ENCODE assay signal across 1 cellular context in the genomic region with DNA sequence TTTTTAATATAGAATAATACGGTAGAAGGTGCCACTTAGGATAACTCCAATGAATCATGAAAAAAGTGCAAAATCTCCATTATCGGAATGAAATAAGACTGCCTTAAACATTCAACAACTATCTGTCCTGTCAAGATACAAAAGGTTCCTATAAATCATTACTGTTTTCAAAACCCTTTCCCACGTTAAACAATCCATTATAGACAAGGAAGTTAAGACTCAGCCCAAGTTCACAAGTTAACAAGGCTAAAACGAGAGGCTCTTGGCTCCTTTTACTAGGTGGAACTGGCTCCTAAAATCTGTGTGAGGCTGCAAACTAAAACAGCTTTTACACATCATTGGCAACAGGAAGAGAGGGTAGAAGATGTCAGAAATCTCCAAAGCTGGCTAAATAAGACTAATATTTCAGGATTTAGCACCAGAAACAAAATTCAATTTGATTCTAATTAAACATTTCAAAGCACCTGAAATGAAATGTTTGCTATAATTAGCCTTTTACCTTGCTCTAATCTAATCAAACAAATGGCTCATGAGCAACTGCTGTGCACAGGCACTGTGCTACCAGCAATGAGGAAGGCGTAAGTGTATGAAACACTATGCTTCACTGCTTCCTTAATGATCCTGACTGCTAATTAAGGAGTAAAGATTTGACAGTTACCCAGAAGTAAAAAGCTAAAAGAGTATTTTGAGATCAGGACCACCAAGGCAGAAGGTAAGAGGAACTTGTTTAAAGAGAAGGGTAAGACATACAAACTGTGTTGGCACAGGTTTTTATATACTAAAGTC.
TF ChIP-seq lines count a peak whose summit lies in the region.

No MANE protein-coding gene starts in this region.

TF ChIP-seq in GM12878, 131 proteins besides CTCF, POLR2A, EP300 and RAD21 (continued from another document):
- TF ChIP-seq NBN (IDR thresholded peaks at IDR 0.05), result 0 out of 2 replicates have a peak, but pooled peaks have one; percentile 29
- peak; percentile 58; the same call in 1 of the 2 replicates for TF ChIP-seq DPF2 (IDR thresholded peaks at IDR 0.05)
- TF ChIP-seq CHD2 (IDR thresholded peaks at IDR 0.05; ENCODE audit: borderline replicate concordance, low read depth, low read length), result 0 out of 2 replicates have a peak, but pooled peaks have one; percentile 16
- peak; percentile 95 for TF ChIP-seq MTA2 (IDR thresholded peaks at IDR 0.05; ENCODE audit: low read depth)
- TF ChIP-seq ZNF24 (IDR thresholded peaks at IDR 0.05), result 0 out of 2 replicates have a peak, but pooled peaks have one; percentile 4
- 0 out of 2 replicates have a peak, but pooled peaks have one; percentile 19 for TF ChIP-seq PAX5 (IDR thresholded peaks at IDR 0.05; ENCODE audit: borderline replicate concordance, low read depth, low read length)
- no peak for TF ChIP-seq NR2C1 (IDR thresholded peaks at IDR 0.05)
- TF ChIP-seq WRNIP1 (IDR thresholded peaks at IDR 0.05; ENCODE audit: borderline replicate concordance, low read depth, low read length), result no peak
- peak; percentile 18 for TF ChIP-seq MEF2B (IDR thresholded peaks at IDR 0.05; ENCODE audit: partially characterized antibody, poor library complexity, severe bottlenecking)
- TF ChIP-seq SREBF2 (IDR thresholded peaks at IDR 0.05; ENCODE audit: low read length), result no peak
- TF ChIP-seq, protein P1, sequence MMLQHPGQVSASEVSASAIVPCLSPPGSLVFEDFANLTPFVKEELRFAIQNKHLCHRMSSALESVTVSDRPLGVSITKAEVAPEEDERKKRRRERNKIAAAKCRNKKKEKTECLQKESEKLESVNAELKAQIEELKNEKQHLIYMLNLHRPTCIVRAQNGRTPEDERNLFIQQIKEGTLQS (IDR thresholded peaks at IDR 0.05; ENCODE audit: borderline replicate concordance, extremely low read depth, low read depth, low read length), result no peak
TF ChIP-seq in GM12878: peak in this region for 7.
